In the genomic region with DNA sequence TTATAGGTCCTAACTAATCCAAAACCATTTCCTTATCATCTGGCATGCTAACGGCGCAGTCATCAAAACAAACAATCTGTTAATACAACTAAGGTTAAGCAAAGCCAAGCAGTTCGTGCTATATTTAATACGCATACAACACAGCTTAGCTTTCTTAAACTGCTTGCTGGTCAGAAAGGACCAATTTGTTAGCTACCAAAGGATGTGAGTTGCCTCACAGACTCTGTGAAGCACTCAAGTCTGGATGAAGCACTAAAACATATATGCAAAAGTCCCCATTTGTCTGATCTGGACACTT, we compare ENCODE assay signal across 10 cellular contexts.
DNase-seq lines count a peak whose midpoint lies in the region; ATAC-seq and TF ChIP-seq lines count a peak whose summit lies in the region.
"Had no signal": no experiment of that assay in that cellular context is flagged by ENCODE, and none has a peak within 500 bp of the region (broad histone marks: within the 10 kb centered on the region; RNA-seq: fewer than 3 reads in every experiment).

No MANE protein-coding gene starts in this region.

- no peaks in the 10 kb centered on the region for H3K9me2 ChIP-seq in OCI-LY7 (ENCODE audit: insufficient read depth, low read length)

- H3K9me3 ChIP-seq in A673 (ENCODE audit: low read depth, low read length, poor library complexity, severe bottlenecking), result no peaks in the 10 kb centered on the region
- H3K9me3 ChIP-seq in OCI-LY7 (ENCODE audit: low read length), result no peaks in the 10 kb centered on the region
- H3K9me3 ChIP-seq in esophagus squamous epithelium, result no peaks in the 10 kb centered on the region

- H3K4me3 ChIP-seq in A673 (ENCODE audit: low read depth, low read length, poor library complexity, severe bottlenecking) (peak overlapping the region; percentile 30), OCI-LY7 (ENCODE audit: low read depth, low read length, poor library complexity, severe bottlenecking) (no peak overlapping the region), esophagus squamous epithelium (peak overlapping the region in 3 of 4 donors; percentile 13 to 54 (median 28))

- peak overlapping the region; percentile 78 for H3K4me3 Mint-ChIP-seq in nephron progenitor cell
- H3K4me3 Mint-ChIP-seq in activated CD4-positive, alpha-beta T cell treated with anti-CD3 and anti-CD28 coated beads for 36 hours, result no peak overlapping the region

- no peaks in the 10 kb centered on the region for H4K20me1 ChIP-seq in OCI-LY7 (ENCODE audit: insufficient read depth, low read length)

- DNase-seq in A673 (ENCODE audit: low spot score) (peak; percentile 48), OCI-LY7 (ENCODE audit: low spot score) (no peak), esophagus squamous epithelium (lab: John Stamatoyannopoulos, UW) (no peak), nephron progenitor cell (no peak), amniotic stem cell (lab: John Stamatoyannopoulos, UW) (no peak)
- DNase-seq in activated CD4-positive, alpha-beta T cell treated with anti-CD3 and anti-CD28 coated beads for 36 hours, result no peak
- DNase-seq: DMS 273 treated with DMSO at 0.1 percent for 48 hours, MM.1S had no signal

- peaks cover 6% of the 10 kb centered on the region for H3K36me3 Mint-ChIP-seq in nephron progenitor cell (ENCODE audit: low read depth)
- no peaks in the 10 kb centered on the region for H3K36me3 Mint-ChIP-seq in activated CD4-positive, alpha-beta T cell treated with anti-CD3 and anti-CD28 coated beads for 36 hours (ENCODE audit: low read depth)

- H3K9me3 Mint-ChIP-seq in nephron progenitor cell, result no peaks in the 10 kb centered on the region
- no peaks in the 10 kb centered on the region for H3K9me3 Mint-ChIP-seq in activated CD4-positive, alpha-beta T cell treated with anti-CD3 and anti-CD28 coated beads for 36 hours (ENCODE audit: low read depth)

- no peak for TF ChIP-seq CTCF in A673 (conservative IDR thresholded peaks at IDR 0.05; ENCODE audit: low read depth, low read length)
- no peak for TF ChIP-seq CTCF in OCI-LY7 (conservative IDR thresholded peaks at IDR 0.05; ENCODE audit: low read length)
- no peak for TF ChIP-seq CTCF in esophagus squamous epithelium (IDR thresholded peaks at IDR 0.05)
- no peak for TF ChIP-seq CTCF in nephron progenitor cell (IDR thresholded peaks at IDR 0.05)

- CTCF ChIA-PET in A673 (lab: Charles Lee), result no interaction called here
- CTCF ChIA-PET in OCI-LY7 (lab: Charles Lee; ENCODE audit: unreplicated experiment), result no interaction called here
- CTCF ChIA-PET in activated CD4-positive, alpha-beta T cell treated with anti-CD3 and anti-CD28 coated beads for 36 hours (lab: Charles Lee), result no interaction called here

- H3K27ac Mint-ChIP-seq in nephron progenitor cell, result peak overlapping the region; percentile 99
- H3K27ac Mint-ChIP-seq in activated CD4-positive, alpha-beta T cell treated with anti-CD3 and anti-CD28 coated beads for 36 hours, result no peak overlapping the region

- H3K27me3 Mint-ChIP-seq in nephron progenitor cell (ENCODE audit: low read depth, poor library complexity), result no peaks in the 10 kb centered on the region
- H3K27me3 Mint-ChIP-seq in activated CD4-positive, alpha-beta T cell treated with anti-CD3 and anti-CD28 coated beads for 36 hours, result peaks cover 21% of the 10 kb centered on the region

- no peak for TF ChIP-seq POLR2A in esophagus squamous epithelium (IDR thresholded peaks at IDR 0.05)

- POLR2A ChIA-PET in A673 (lab: Charles Lee; ENCODE audit: low non-redundant PET), result no interaction called here
- POLR2A ChIA-PET in OCI-LY7 (lab: Charles Lee), result interaction anchor here (0.6 to 1.4 kb wide), 3 partner anchors 22 to 477 kb away, joined by 3 to 4 read pairs (median 3); no protein-coding TSS in a partner anchor
- POLR2A ChIA-PET in activated CD4-positive, alpha-beta T cell treated with anti-CD3 and anti-CD28 coated beads for 36 hours (lab: Charles Lee), result no interaction called here

- peaks cover 96% of the 10 kb centered on the region for H3K4me1 Mint-ChIP-seq in nephron progenitor cell
- peaks cover 44% of the 10 kb centered on the region for H3K4me1 Mint-ChIP-seq in activated CD4-positive, alpha-beta T cell treated with anti-CD3 and anti-CD28 coated beads for 36 hours

- no peaks in the 10 kb centered on the region for H3K79me2 ChIP-seq in OCI-LY7 (ENCODE audit: insufficient read depth, low read depth, low read length)

- intact Hi-C loops in A673 (cut with micrococcal nuclease; ENCODE audit: unreplicated experiment) (no loop called here), OCI-LY7 (cut with micrococcal nuclease; ENCODE audit: unreplicated experiment) (no loop called here), esophagus squamous epithelium (cut with DNase I) (no loop called here)
- intact Hi-C loops in activated CD4-positive, alpha-beta T cell treated with anti-CD3 and anti-CD28 coated beads for 36 hours (cut with DNase I, micrococcal nuclease), result no loop called here

- H3K4me2 ChIP-seq in OCI-LY7 (ENCODE audit: low read length), result peak overlapping the region; percentile 55; the same call in 1 of the 2 replicates

- peak overlapping the region; percentile 75; the same call in 1 of the 2 replicates for H2AFZ ChIP-seq in OCI-LY7 (ENCODE audit: low read length)

- peaks cover 10% of the 10 kb centered on the region for H3K36me3 ChIP-seq in A673 (ENCODE audit: insufficient read depth, low read length, poor library complexity, severe bottlenecking)
- H3K36me3 ChIP-seq in OCI-LY7 (ENCODE audit: insufficient read depth, low read length), result no peaks in the 10 kb centered on the region
- H3K36me3 ChIP-seq in esophagus squamous epithelium, result no peaks in the 10 kb centered on the region

- peak overlapping the region; percentile 71 for H3K27ac ChIP-seq in A673 (ENCODE audit: low read depth, low read length, poor library complexity, severe bottlenecking)
- H3K27ac ChIP-seq in OCI-LY7 (ENCODE audit: low read depth, low read length, poor library complexity, severe bottlenecking), result no peak overlapping the region
- H3K27ac ChIP-seq in esophagus squamous epithelium, result peak overlapping the region; percentile 33 to 81 (median 62)

- no peaks in the 10 kb centered on the region for H3K27me3 ChIP-seq in A673 (replicated peaks; ENCODE audit: insufficient read depth, low read depth, low read length, poor library complexity)
- no peaks in the 10 kb centered on the region for H3K27me3 ChIP-seq in esophagus squamous epithelium

- H3K4me1 ChIP-seq in A673 (ENCODE audit: insufficient read depth, low read length, poor library complexity, severe bottlenecking), result peaks cover 90% of the 10 kb centered on the region
- H3K4me1 ChIP-seq in OCI-LY7 (ENCODE audit: insufficient read depth, low read length, poor library complexity, severe bottlenecking), result peaks cover 45% of the 10 kb centered on the region
- H3K4me1 ChIP-seq in esophagus squamous epithelium, result peaks cover 0 to 90% (median 38%) of the 10 kb centered on the region in 3 donors

- BruUV-seq in A673 (replicated peaks; lab: Mats Ljungman, UMichigan), result no TSS peak
- BruUV-seq in OCI-LY7 (replicated peaks; lab: Mats Ljungman, UMichigan), result no TSS peak

- WGBS in esophagus squamous epithelium, 2 donors, result 47 to 65% methylated on average over 4 of the region's 4 CpGs

- no peak for ATAC-seq in activated CD4-positive, alpha-beta T cell treated with anti-CD3 and anti-CD28 coated beads for 36 hours
- ATAC-seq in HG03280 (IDR thresholded peaks at IDR 0.05; ENCODE audit: unreplicated experiment) (no peak), HG03039 (IDR thresholded peaks at IDR 0.05; ENCODE audit: unreplicated experiment) (no peak)
